Comparison of ENCODE assay signal across 11 cellular contexts in genomic region chr3:148084931-148085330, GRCh38.
DNase-seq lines count a peak whose midpoint lies in the region; ATAC-seq and TF ChIP-seq lines count a peak whose summit lies in the region.
"Had no signal": no experiment of that assay in that cellular context is flagged by ENCODE, and none has a peak within 500 bp of the region (broad histone marks: within the 10 kb centered on the region; RNA-seq: fewer than 3 reads in every experiment).

No MANE protein-coding gene starts in this region.

- H4K91ac ChIP-seq in mesenchymal stem cell (ENCODE audit: low read length) = no peak overlapping the region

- no peaks in the 10 kb centered on the region for H3K79me1 ChIP-seq in mesenchymal stem cell (replicated peaks; ENCODE audit: low read length, poor library complexity, severe bottlenecking)

- no peak overlapping the region for H3K4me2 ChIP-seq in mesenchymal stem cell (ENCODE audit: low read length, poor library complexity, severe bottlenecking)

- no peak overlapping the region for H3K9ac ChIP-seq in mesenchymal stem cell (ENCODE audit: low read length)

- no peak overlapping the region for H2AFZ ChIP-seq in mesenchymal stem cell (ENCODE audit: low read depth, low read length)

- H3K27ac ChIP-seq in mesenchymal stem cell (ENCODE audit: low read length, poor library complexity, severe bottlenecking) = no peak overlapping the region
- no peak overlapping the region for H3K27ac ChIP-seq in CD8-positive, alpha-beta memory T cell (ENCODE audit: low read depth, low read length)

- H2BK12ac ChIP-seq in mesenchymal stem cell (ENCODE audit: low read length in 2 of 2) = no peak overlapping the region

- POLR2A ChIA-PET in CD8-positive, alpha-beta memory T cell (lab: Charles Lee) = no interaction called here

- H3K4ac ChIP-seq in mesenchymal stem cell (ENCODE audit: low read depth in 1 of 2, low read length in 2 of 2) = no peak overlapping the region

- no peak overlapping the region for H3K18ac ChIP-seq in mesenchymal stem cell (ENCODE audit: low read depth in 1 of 2, low read length in 2 of 2)

- 65% methylated on average over 3 of the region's 4 CpGs for WGBS in mesenchymal stem cell

- H2BK5ac ChIP-seq in mesenchymal stem cell (ENCODE audit: low read depth, low read length, poor library complexity, severe bottlenecking) = no peak overlapping the region

- CTCF ChIA-PET in CD8-positive, alpha-beta memory T cell (lab: Charles Lee) = no interaction called here

- H2AK5ac ChIP-seq in mesenchymal stem cell (ENCODE audit: low read length, severe bottlenecking) = no peak overlapping the region

- H3K27ac Mint-ChIP-seq in HFFc6 (no peak overlapping the region), nephron (peak overlapping the region; percentile 26 to 68 (median 38)), T-helper 17 cell (no peak overlapping the region)
- H3K27ac Mint-ChIP-seq in CD8-positive, alpha-beta memory T cell = no peak overlapping the region
- H3K27ac Mint-ChIP-seq: activated B cell treated with CpG ODN at 0.5 μM for 24 hours; activated naive CD4-positive, alpha-beta T cell treated with anti-CD3 and anti-CD28 coated beads, Interleukin-2, amount 50 U/mL, for 24 hours had no signal

- H3K23ac ChIP-seq in mesenchymal stem cell (ENCODE audit: low read length in 2 of 2) = no peak overlapping the region

- peak overlapping the region; percentile 7; the same call in 1 of the 2 replicates for H3K4me3 Mint-ChIP-seq in HFFc6
- no peak overlapping the region for H3K4me3 Mint-ChIP-seq in nephron
- H3K4me3 Mint-ChIP-seq in T-helper 17 cell = no peak overlapping the region
- H3K4me3 Mint-ChIP-seq in CD8-positive, alpha-beta memory T cell = no peak overlapping the region
- H3K4me3 Mint-ChIP-seq: activated B cell treated with CpG ODN at 0.5 μM for 24 hours; activated naive CD4-positive, alpha-beta T cell treated with anti-CD3 and anti-CD28 coated beads, Interleukin-2, amount 50 U/mL, for 24 hours had no signal

- H3K9me3 Mint-ChIP-seq in HFFc6 (no peaks in the 10 kb centered on the region), nephron (no peaks in the 10 kb centered on the region)
- H3K9me3 Mint-ChIP-seq in CD8-positive, alpha-beta memory T cell = peaks cover 1 to 22% (median 5%) of the 10 kb centered on the region in 5 donors
- H3K9me3 Mint-ChIP-seq: activated B cell treated with CpG ODN at 0.5 μM for 24 hours had no signal

- H2BK15ac ChIP-seq in mesenchymal stem cell (ENCODE audit: low read depth, poor library complexity, severe bottlenecking) = no peak overlapping the region

- no peaks in the 10 kb centered on the region for H3K27me3 ChIP-seq in mesenchymal stem cell (ENCODE audit: control insufficient read depth in 1 of 2, insufficient read depth in 1 of 2, low read length in 2 of 2)
- no peaks in the 10 kb centered on the region for H3K27me3 ChIP-seq in CD8-positive, alpha-beta memory T cell (ENCODE audit: insufficient read depth, low read length, poor library complexity, severe bottlenecking)

- DNase-seq in HFFc6 (no peak), T-helper 17 cell (no peak), DMS153 treated with DMSO at 0.1 percent for 48 hours (lab: John Stamatoyannopoulos, UW; ENCODE audit: unreplicated experiment) (no peak), mesenchymal stem cell (no peak)
- no peak for DNase-seq in CD8-positive, alpha-beta memory T cell
- DNase-seq: activated B cell treated with CpG ODN at 0.5 μM for 24 hours had no signal

- no peaks in the 10 kb centered on the region for H3K4me1 ChIP-seq in mesenchymal stem cell (ENCODE audit: control insufficient read depth, insufficient read depth, low read depth, low read length)
- no peaks in the 10 kb centered on the region for H3K4me1 ChIP-seq in CD8-positive, alpha-beta memory T cell (ENCODE audit: insufficient read depth, low read length)

- no peaks in the 10 kb centered on the region for H3K36me3 Mint-ChIP-seq in HFFc6 (ENCODE audit: low read depth)
- no peaks in the 10 kb centered on the region for H3K36me3 Mint-ChIP-seq in nephron (ENCODE audit: low read depth)
- H3K36me3 Mint-ChIP-seq in T-helper 17 cell (ENCODE audit: low read depth) = no peaks in the 10 kb centered on the region
- no peaks in the 10 kb centered on the region for H3K36me3 Mint-ChIP-seq in CD8-positive, alpha-beta memory T cell
- H3K36me3 Mint-ChIP-seq: activated naive CD4-positive, alpha-beta T cell treated with anti-CD3 and anti-CD28 coated beads, Interleukin-2, amount 50 U/mL, for 24 hours had no signal

- TF ChIP-seq CTCF in HFFc6 (IDR thresholded peaks at IDR 0.05) (no peak), nephron (IDR thresholded peaks at IDR 0.05; ENCODE audit: unreplicated experiment in 3 of 3) (no peak)

- H3K4me1 Mint-ChIP-seq in HFFc6 (ENCODE audit: low read depth) (no peaks in the 10 kb centered on the region; the same call in 1 of the 2 replicates), nephron (peaks cover 5% of the 10 kb centered on the region), T-helper 17 cell (no peaks in the 10 kb centered on the region)
- H3K4me1 Mint-ChIP-seq in CD8-positive, alpha-beta memory T cell = no peaks in the 10 kb centered on the region
- H3K4me1 Mint-ChIP-seq: activated B cell treated with CpG ODN at 0.5 μM for 24 hours; activated naive CD4-positive, alpha-beta T cell treated with anti-CD3 and anti-CD28 coated beads, Interleukin-2, amount 50 U/mL, for 24 hours had no signal

- H3K9me3 ChIP-seq in T-helper 17 cell (ENCODE audit: control insufficient read depth, low read length, poor library complexity, severe bottlenecking) = no peaks in the 10 kb centered on the region
- no peaks in the 10 kb centered on the region for H3K9me3 ChIP-seq in mesenchymal stem cell (ENCODE audit: control insufficient read depth, low read length)
- H3K9me3 ChIP-seq in CD8-positive, alpha-beta memory T cell (ENCODE audit: low read length) = no peaks in the 10 kb centered on the region

- H4K8ac ChIP-seq in mesenchymal stem cell (ENCODE audit: low read length) = no peak overlapping the region

- H3K27me3 Mint-ChIP-seq in HFFc6 (ENCODE audit: insufficient read depth) (no peaks in the 10 kb centered on the region), nephron (ENCODE audit: low read depth) (no peaks in the 10 kb centered on the region), T-helper 17 cell (no peaks in the 10 kb centered on the region)
- no peaks in the 10 kb centered on the region for H3K27me3 Mint-ChIP-seq in CD8-positive, alpha-beta memory T cell
- H3K27me3 Mint-ChIP-seq: activated B cell treated with CpG ODN at 0.5 μM for 24 hours; activated naive CD4-positive, alpha-beta T cell treated with anti-CD3 and anti-CD28 coated beads, Interleukin-2, amount 50 U/mL, for 24 hours had no signal

- no peak overlapping the region for H2BK120ac ChIP-seq in mesenchymal stem cell (ENCODE audit: low read depth, low read length)

- ATAC-seq in GM18907 (IDR thresholded peaks at IDR 0.05; ENCODE audit: unreplicated experiment) (peak; percentile 78), HG03469 (IDR thresholded peaks at IDR 0.05; ENCODE audit: unreplicated experiment) (peak; percentile 92), T-helper 17 cell (no peak)
- ATAC-seq: HCT116 had no signal

- no peaks in the 10 kb centered on the region for H3K36me3 ChIP-seq in mesenchymal stem cell (ENCODE audit: control insufficient read depth in 1 of 2, insufficient read depth in 2 of 2, low read depth in 1 of 2, low read length in 2 of 2)
- H3K36me3 ChIP-seq in CD8-positive, alpha-beta memory T cell (ENCODE audit: insufficient read depth, low read length) = no peaks in the 10 kb centered on the region

- H3K4me3 ChIP-seq in mesenchymal stem cell (ENCODE audit: insufficient read depth in 1 of 2, low read depth in 1 of 2, low read length in 2 of 2) = no peak overlapping the region
- H3K4me3 ChIP-seq in CD8-positive, alpha-beta memory T cell (ENCODE audit: low read length) = no peak overlapping the region

- no peak overlapping the region for H3K14ac ChIP-seq in mesenchymal stem cell (ENCODE audit: low read length in 2 of 2)

Comparison
In these comparisons a context has a peak if more than half of its experiments do, and no peak if none do; other contexts are left out.
1. H3K27ac Mint-ChIP-seq: peak in nephron (3 of 3); none in HFFc6 (single experiment), T-helper 17 cell (single experiment) and CD8-positive, alpha-beta memory T cell (0 of 8).